In the genomic region with DNA sequence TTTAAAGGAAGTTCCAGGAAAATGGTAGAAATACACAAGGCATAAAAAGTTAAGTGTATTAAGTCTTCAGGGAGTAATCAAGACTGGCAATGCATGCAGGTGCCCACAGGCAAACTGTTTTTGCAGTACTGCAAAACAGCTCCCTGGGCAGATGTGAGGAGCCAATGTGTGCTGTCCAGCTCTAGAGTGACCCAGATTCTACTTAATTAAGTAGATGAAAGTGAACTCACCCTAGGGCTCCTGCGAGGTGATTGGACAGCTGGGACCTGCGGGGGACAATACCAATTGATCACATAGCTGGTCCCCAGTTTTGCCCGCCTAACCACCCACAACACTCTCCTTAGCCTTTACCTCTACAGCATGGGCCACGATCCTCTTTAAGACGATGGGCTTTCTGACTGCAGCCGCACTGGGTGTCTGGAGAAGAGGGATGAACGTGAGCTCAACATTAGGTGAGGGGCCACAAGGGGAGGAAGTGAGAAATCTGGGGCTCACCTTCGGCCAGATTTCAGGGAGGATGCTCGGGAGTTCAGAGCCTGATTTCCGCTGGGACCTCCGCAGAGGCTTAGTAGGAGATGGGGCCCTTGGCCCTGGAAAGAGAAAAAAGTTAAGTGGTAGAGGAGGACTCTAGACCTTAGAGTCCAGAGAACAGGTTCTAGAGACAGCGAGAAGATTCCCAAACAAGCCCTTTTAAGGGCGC, we compare ENCODE assay signal across 8 cellular contexts. TPM values are rescaled to one million over a fixed set of nuclear protein-coding genes. Genes with fewer than 3 reads are reported as not detected.
DNase-seq lines count a peak whose midpoint lies in the region; ATAC-seq and TF ChIP-seq lines count a peak whose summit lies in the region.

No MANE protein-coding gene starts in this region.

- peaks cover 48% of the 10 kb centered on the region for H3K36me3 ChIP-seq in HUES48 (ENCODE audit: control insufficient read depth, insufficient read depth, low read length)

- H3K27me3 ChIP-seq in HUES48 (ENCODE audit: control insufficient read depth, insufficient read depth, low read length) = no peaks in the 10 kb centered on the region

- H3K9me3 ChIP-seq in HUES48 (ENCODE audit: control insufficient read depth, insufficient read depth, low read length) = no peaks in the 10 kb centered on the region

- no peak for DNase-seq in activated naive CD4-positive, alpha-beta T cell (lab: John Stamatoyannopoulos, UW)
- DNase-seq in chondrocyte (ENCODE audit: low spot score) = no peak
- no peak for DNase-seq in nephron progenitor cell
- DNase-seq in dermis blood vessel endothelial cell = no peak
- no peak for DNase-seq in NCI-H526 (lab: John Stamatoyannopoulos, UW)

- H3K27me3 Mint-ChIP-seq in activated naive CD4-positive, alpha-beta T cell treated with anti-CD3 and anti-CD28 coated beads, Interleukin-2, amount 50 U/mL, for 24 hours = no peaks in the 10 kb centered on the region
- no peaks in the 10 kb centered on the region for H3K27me3 Mint-ChIP-seq in chondrocyte (ENCODE audit: low read depth)
- no peaks in the 10 kb centered on the region for H3K27me3 Mint-ChIP-seq in nephron progenitor cell (ENCODE audit: low read depth, poor library complexity)

- peak overlapping the region; percentile 98 for H3K27ac Mint-ChIP-seq in activated naive CD4-positive, alpha-beta T cell treated with anti-CD3 and anti-CD28 coated beads, Interleukin-2, amount 50 U/mL, for 24 hours
- H3K27ac Mint-ChIP-seq in chondrocyte (ENCODE audit: unreplicated experiment) = peak overlapping the region; percentile 99
- peak overlapping the region; percentile 98 for H3K27ac Mint-ChIP-seq in nephron progenitor cell

- H3K9me3 Mint-ChIP-seq in activated naive CD4-positive, alpha-beta T cell treated with anti-CD3 and anti-CD28 coated beads, Interleukin-2, amount 50 U/mL, for 24 hours = no peaks in the 10 kb centered on the region
- no peaks in the 10 kb centered on the region for H3K9me3 Mint-ChIP-seq in chondrocyte (ENCODE audit: low read depth)
- no peaks in the 10 kb centered on the region for H3K9me3 Mint-ChIP-seq in nephron progenitor cell

- H3K27ac ChIP-seq in HUES48 (ENCODE audit: low read depth, low read length) = peak overlapping the region; percentile 97

- TF ChIP-seq CTCF in chondrocyte (IDR thresholded peaks at IDR 0.05) (no peak), nephron progenitor cell (IDR thresholded peaks at IDR 0.05) (no peak)

- H3K4me3 Mint-ChIP-seq in activated naive CD4-positive, alpha-beta T cell treated with anti-CD3 and anti-CD28 coated beads, Interleukin-2, amount 50 U/mL, for 24 hours = peak overlapping the region; percentile 95
- H3K4me3 Mint-ChIP-seq in chondrocyte (ENCODE audit: unreplicated experiment) (peak overlapping the region; percentile 95), nephron progenitor cell (peak overlapping the region; percentile 99)

- peaks cover 6% of the 10 kb centered on the region for H3K4me1 ChIP-seq in HUES48 (ENCODE audit: control insufficient read depth, insufficient read depth, low read length)

- peak overlapping the region; percentile 99 for H3K4me3 ChIP-seq in HUES48 (ENCODE audit: low read depth, low read length)

- H3K9ac ChIP-seq in HUES48 (ENCODE audit: low read depth, low read length) = peak overlapping the region; percentile 95

- peaks cover 21% of the 10 kb centered on the region for H3K4me1 Mint-ChIP-seq in activated naive CD4-positive, alpha-beta T cell treated with anti-CD3 and anti-CD28 coated beads, Interleukin-2, amount 50 U/mL, for 24 hours
- H3K4me1 Mint-ChIP-seq in chondrocyte (ENCODE audit: low read depth) = peaks cover 31% of the 10 kb centered on the region
- H3K4me1 Mint-ChIP-seq in nephron progenitor cell = peaks cover 48% of the 10 kb centered on the region

- no peak for ATAC-seq in HG03108 (IDR thresholded peaks at IDR 0.05; ENCODE audit: unreplicated experiment)

- H3K36me3 Mint-ChIP-seq in activated naive CD4-positive, alpha-beta T cell treated with anti-CD3 and anti-CD28 coated beads, Interleukin-2, amount 50 U/mL, for 24 hours = peaks cover 1% of the 10 kb centered on the region
- peaks cover 9% of the 10 kb centered on the region for H3K36me3 Mint-ChIP-seq in chondrocyte (ENCODE audit: low read depth)
- peaks cover 26% of the 10 kb centered on the region for H3K36me3 Mint-ChIP-seq in nephron progenitor cell (ENCODE audit: low read depth)

RNA-seq across cellular contexts. Expression of a gene that starts 0.6 kb away (rescaled TPM):
- total RNA-seq in chondrocyte (5.5 to 11.4 TPM (median 6.3 TPM) in 3 replicates), dermis blood vessel endothelial cell (4.4 and 17.5 TPM in 2 replicates)

RNA-seq across cellular contexts. Expression of a gene that starts 0.7 kb away (rescaled TPM):
- total RNA-seq in chondrocyte (48.9 to 53.3 TPM (median 50.0 TPM) in 3 replicates), dermis blood vessel endothelial cell (26.2 and 30.2 TPM in 2 replicates)

RNA-seq across cellular contexts. Expression of a gene that starts 12.7 kb away (rescaled TPM):
- total RNA-seq in chondrocyte (72.8 to 94.0 TPM (median 73.4 TPM) in 3 replicates), dermis blood vessel endothelial cell (319 and 409 TPM in 2 replicates)

RNA-seq across cellular contexts. Expression of a gene that starts 24.9 kb away (rescaled TPM):
- total RNA-seq in chondrocyte = not detected in 3 replicates
- 11.0 and 20.3 TPM in 2 replicates for total RNA-seq in dermis blood vessel endothelial cell

RNA-seq across cellular contexts. Expression of a gene that starts 28.4 kb away (rescaled TPM):
- total RNA-seq in chondrocyte (10.3 to 14.4 TPM (median 10.7 TPM) in 3 replicates), dermis blood vessel endothelial cell (25.7 and 31.4 TPM in 2 replicates)
